27 cellular contexts compared by ENCODE assay signal in genomic region chr1:224850446-224850845, GRCh38.
"Had no signal": no experiment of that assay in that cellular context is flagged by ENCODE, and none has a peak within 500 bp of the region (broad histone marks: within the 10 kb centered on the region; RNA-seq: fewer than 3 reads in every experiment).

No MANE protein-coding gene starts in this region.

- DNase-seq: naive B cell; naive thymus-derived CD8-positive, alpha-beta T cell; nephron progenitor cell; nucleus accumbens; posterior cingulate gyrus; psoas muscle; right cardiac atrium; right lobe of liver; sigmoid colon; small intestine; stimulated activated CD4-positive, alpha-beta T cell treated with anti-CD3 and anti-CD28 coated beads, Interleukin-12 subunit alpha, Interleukin-12 subunit beta, amount 100 ng/mL, for 4 hours; stimulated activated CD4-positive, alpha-beta T cell treated with anti-CD3 and anti-CD28 coated beads, Interleukin-1b, Interleukin-23, amount 100 ng/mL, for 48 hours; stimulated activated CD4-positive, alpha-beta T cell treated with anti-CD3 and anti-CD28 coated beads, Interleukin-4, amount 100 ng/mL, for 1 hour; stimulated activated CD4-positive, alpha-beta T cell treated with anti-CD3 and anti-CD28 coated beads, Interleukin-4, amount 100 ng/mL, for 4 hours; stimulated activated CD8-positive, alpha-beta memory T cell treated with anti-CD3 and anti-CD28 coated beads, Interleukin-4, amount 100 ng/mL, for 48 hours; stimulated activated naive CD4-positive, alpha-beta T cell; stimulated activated naive CD8-positive, alpha-beta T cell treated with anti-CD3 and anti-CD28 coated beads, Interleukin-15, amount 100 ng/mL, for 72 hours; stimulated activated naive CD8-positive, alpha-beta T cell treated with anti-CD3 and anti-CD28 coated beads, Interleukin-15, Interleukin-2, amounts not matched to agents 100 U/mL and 50 U/mL, for 24 hours; substantia nigra; testis; trophoblast cell; upper lobe of left lung had no signal

- H2AFZ ChIP-seq: parathyroid adenoma had no signal

- H3K27me3 ChIP-seq: neutrophil, right lobe of liver, sigmoid colon, suprapubic skin, testis, tibial nerve, upper lobe of left lung, vagina had no signal

- H3K9ac ChIP-seq: parathyroid adenoma had no signal

- H3K27ac ChIP-seq: neutrophil, parathyroid adenoma, psoas muscle, right lobe of liver, sigmoid colon, suprapubic skin, testis, tibial nerve, upper lobe of left lung, vagina had no signal

- H3K4me1 ChIP-seq: parathyroid adenoma, psoas muscle, right lobe of liver, sigmoid colon, testis, tibial nerve, upper lobe of left lung, vagina had no signal

- H3K36me3 ChIP-seq: neutrophil, right lobe of liver, sigmoid colon, suprapubic skin, tibial nerve, upper lobe of left lung, vagina had no signal

- H3K4me3 ChIP-seq: psoas muscle, right lobe of liver, sigmoid colon, suprapubic skin, testis, tibial nerve, upper lobe of left lung, vagina had no signal

- H3K79me2 ChIP-seq: parathyroid adenoma had no signal

- H3K9me3 ChIP-seq: neutrophil, psoas muscle, right lobe of liver, sigmoid colon, suprapubic skin, testis, tibial nerve, upper lobe of left lung, vagina had no signal
